In the genomic region with DNA sequence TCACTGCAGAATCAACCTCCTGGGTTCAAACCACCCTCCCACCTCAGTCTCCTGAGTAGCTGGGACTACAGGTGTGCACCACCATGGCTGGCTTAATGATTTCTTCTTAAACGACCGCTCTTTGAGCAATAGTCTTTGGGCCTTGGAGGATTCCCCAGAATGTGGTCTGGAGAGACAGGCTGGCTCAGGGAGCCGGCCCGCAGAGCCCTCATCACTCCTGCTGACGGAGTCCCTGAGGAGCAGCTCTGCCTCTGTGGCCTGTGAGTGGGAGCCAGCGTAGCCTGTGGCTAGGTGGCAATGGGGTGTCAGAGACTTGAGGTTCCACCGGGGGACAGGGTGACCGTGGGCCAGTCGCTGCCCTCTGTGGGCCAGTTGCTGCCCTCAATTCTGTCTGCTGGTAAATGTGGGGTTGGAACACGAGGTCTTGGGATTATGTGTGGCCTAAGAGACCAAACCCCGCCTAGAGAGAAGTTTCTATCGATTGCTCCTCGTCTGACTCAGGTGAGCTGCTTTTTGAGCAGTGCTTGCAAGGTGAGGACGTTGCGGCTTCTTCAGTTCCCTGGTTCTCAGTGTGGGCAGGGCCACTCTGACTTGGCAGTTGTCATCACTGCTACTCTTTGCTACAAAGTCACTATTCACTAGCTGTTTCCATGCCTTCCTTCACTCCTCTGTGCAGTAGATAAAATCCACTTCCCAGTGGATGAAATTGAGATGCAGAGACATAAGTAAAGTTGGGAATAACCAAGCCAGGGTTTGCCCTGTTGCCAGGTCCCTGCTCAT, we compare ENCODE assay signal across 17 cellular contexts.
"Had no signal": no experiment of that assay in that cellular context is flagged by ENCODE, and none has a peak within 500 bp of the region (broad histone marks: within the 10 kb centered on the region; RNA-seq: fewer than 3 reads in every experiment).

No MANE protein-coding gene starts in this region.

- H3K27ac ChIP-seq: dorsolateral prefrontal cortex, pancreas, prostate gland, spleen had no signal

- H3K36me3 ChIP-seq: heart right ventricle, pancreas, prostate gland, spleen had no signal

- DNase-seq: cortex of kidney; dorsolateral prefrontal cortex; effector CD8-positive, alpha-beta T cell; heart right ventricle; kidney glomerular epithelial cell; natural killer cell; occipital lobe; pancreas; spleen; stimulated activated CD4-positive, alpha-beta T cell treated with anti-CD3 and anti-CD28 coated beads, Interleukin-15, amount 100 ng/mL, for 24 hours; stimulated activated CD4-positive, alpha-beta T cell treated with anti-CD3 and anti-CD28 coated beads, Interleukin-1b, Interleukin-23, amount 100 ng/mL, for 48 hours; stimulated activated CD4-positive, alpha-beta T cell treated with anti-CD3 and anti-CD28 coated beads, Interleukin-4, amount 100 ng/mL, for 24 hours; stimulated activated naive CD8-positive, alpha-beta T cell treated with anti-CD3 and anti-CD28 coated beads, Interleukin-15, amount 100 ng/mL, for 72 hours had no signal

- H3K9me3 ChIP-seq: heart right ventricle, pancreas, prostate gland, spleen had no signal

- H3K4me1 ChIP-seq: pancreas, prostate gland, spleen had no signal

- H3K27me3 ChIP-seq: dorsolateral prefrontal cortex, pancreas had no signal

- H3K4me3 ChIP-seq: heart right ventricle, pancreas, prostate gland, spleen had no signal

- ATAC-seq: esophagus mucosa; natural killer cell; sciatic nerve; stimulated activated memory B cell treated with anti-CD40 and anti-IgM and Interleukin-4, amounts not matched to agents 10 μg/mL and 1 μg/mL and 100 μg/mL, for 72 hours; stimulated activated naive CD8-positive, alpha-beta T cell treated with anti-CD3 and anti-CD28 coated beads, Interleukin-15, amount 100 ng/mL, for 72 hours had no signal
